In genomic region chr15:66795851-66796250, GRCh38 we compare ENCODE assay signal across 23 cellular contexts.
"Had no signal": no experiment of that assay in that cellular context is flagged by ENCODE, and none has a peak within 500 bp of the region (broad histone marks: within the 10 kb centered on the region; RNA-seq: fewer than 3 reads in every experiment).

No MANE protein-coding gene starts in this region.

- ATAC-seq: activated CD4-positive, CD25-positive, alpha-beta regulatory T cell treated with anti-CD3 and anti-CD28 coated beads, Interleukin-2, amount 50 U/mL, for 24 hours; activated CD8-positive, alpha-beta T cell treated with anti-CD3 and anti-CD28 coated beads, Interleukin-2, amount 10 ng/mL, durations not matched to agents 7 days and 5 days; gastrocnemius medialis; right lobe of liver; stimulated activated naive B cell treated with anti-CD40 and anti-IgM and Interleukin-4, amounts not matched to agents 10 μg/mL and 1 μg/mL and 100 μg/mL, for 72 hours; T-cell had no signal

- DNase-seq: activated CD4-positive, alpha-beta T cell treated with anti-CD3 and anti-CD28 coated beads, Interleukin-2, amount 10 ng/mL, durations not matched to agents 7 days and 5 days; activated CD8-positive, alpha-beta T cell treated with anti-CD3 and anti-CD28 coated beads, Interleukin-2, amount 10 ng/mL, durations not matched to agents 7 days and 5 days; activated naive CD4-positive, alpha-beta T cell; activated T-cell treated with anti-CD3 and anti-CD28 coated beads, Interleukin-2, amount 50 U/mL, for 24 hours; adrenal gland; central memory CD4-positive, alpha-beta T cell; effector memory CD4-positive, alpha-beta T cell; gastrocnemius medialis; hypothalamus; nephron progenitor cell; nucleus accumbens; right lobe of liver; stimulated activated CD4-positive, alpha-beta T cell treated with anti-CD3 and anti-CD28 coated beads, Interleukin-2, amount 100 ng/mL, for 48 hours; stimulated activated CD8-positive, alpha-beta memory T cell treated with anti-CD3 and anti-CD28 coated beads, Interleukin-4, amount 100 ng/mL, for 48 hours; stimulated activated naive B cell treated with anti-CD40 and anti-IgM and Interleukin-4, amounts not matched to agents 10 μg/mL and 1 μg/mL and 100 μg/mL, for 72 hours; T-cell; transverse colon had no signal

- H3K36me3 ChIP-seq: adrenal gland, esophagus muscularis mucosa, gastrocnemius medialis, right lobe of liver, transverse colon had no signal

- H3K4me3 ChIP-seq: adrenal gland, esophagus muscularis mucosa, gastrocnemius medialis, right lobe of liver, smooth muscle cell, transverse colon had no signal

- FAIRE-seq: astrocyte had no signal

- H3K27ac ChIP-seq: adrenal gland, esophagus muscularis mucosa, gastrocnemius medialis, parathyroid adenoma, right lobe of liver, transverse colon, VCaP had no signal

- H3K4me1 ChIP-seq: adrenal gland, gastrocnemius medialis, parathyroid adenoma, right lobe of liver, transverse colon had no signal

- H3K9me3 ChIP-seq: adrenal gland, esophagus muscularis mucosa, gastrocnemius medialis, right lobe of liver, transverse colon had no signal

- H3K27me3 ChIP-seq: adrenal gland, esophagus muscularis mucosa, gastrocnemius medialis, right lobe of liver, transverse colon had no signal
